18 cellular contexts compared by ENCODE assay signal in the genomic region with DNA sequence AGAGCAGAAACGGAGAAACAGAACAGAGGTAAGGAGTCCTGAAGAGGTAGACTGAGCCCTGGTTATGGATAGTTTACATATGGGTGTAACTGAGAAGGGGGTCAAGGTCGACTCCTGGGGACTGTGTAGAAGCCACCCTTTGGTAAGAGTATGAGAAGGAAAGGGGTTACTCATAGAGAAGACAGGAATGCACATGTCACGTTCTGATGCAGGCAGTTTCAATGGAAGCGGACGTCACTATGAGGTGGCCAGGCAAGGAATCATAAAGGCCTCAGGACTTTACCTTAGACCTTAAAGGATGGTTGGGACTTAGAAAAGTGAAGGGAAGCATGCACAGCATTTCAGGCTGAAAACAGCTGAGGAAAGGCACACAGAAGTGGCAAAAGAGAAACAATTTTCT. TPM values are rescaled to one million over a fixed set of nuclear protein-coding genes. Genes with fewer than 3 reads are reported as not detected.
DNase-seq lines count a peak whose midpoint lies in the region; ATAC-seq and TF ChIP-seq lines count a peak whose summit lies in the region.
"Had no signal": no experiment of that assay in that cellular context is flagged by ENCODE, and none has a peak within 500 bp of the region (broad histone marks: within the 10 kb centered on the region; RNA-seq: fewer than 3 reads in every experiment).

No MANE protein-coding gene starts in this region.

- BruUV-seq in MCF 10A (replicated peaks; lab: Mats Ljungman, UMichigan) = no TSS peak

- CTCF ChIA-PET in MCF 10A (lab: Yijun Ruan, JAX) = no interaction called here
- CTCF ChIA-PET in CD8-positive, alpha-beta T cell (lab: Charles Lee) = no interaction called here

- H3K9me3 ChIP-seq in breast epithelium (peaks cover 0 to 4% of the 10 kb centered on the region in 2 donors), thoracic aorta (no peaks in the 10 kb centered on the region)
- no peaks in the 10 kb centered on the region for H3K9me3 ChIP-seq in CD8-positive, alpha-beta T cell (ENCODE audit: low read length)
- H3K9me3 ChIP-seq: A549 had no signal

- H3K36me3 Mint-ChIP-seq in MCF 10A (ENCODE audit: insufficient read depth, unreplicated experiment) = no peaks in the 10 kb centered on the region
- no peaks in the 10 kb centered on the region for H3K36me3 Mint-ChIP-seq in CD8-positive, alpha-beta T cell

- H3K4me3 Mint-ChIP-seq in MCF 10A (ENCODE audit: unreplicated experiment) = no peak overlapping the region
- no peak overlapping the region for H3K4me3 Mint-ChIP-seq in CD8-positive, alpha-beta T cell
- H3K4me3 Mint-ChIP-seq: CD4-positive, alpha-beta T cell; H9 had no signal

- TF ChIP-seq CTCF in MCF 10A (IDR thresholded peaks at IDR 0.05; ENCODE audit: unreplicated experiment) (no peak), breast epithelium (IDR thresholded peaks at IDR 0.05) (no peak), foreskin keratinocyte (conservative IDR thresholded peaks at IDR 0.05) (no peak), thoracic aorta (IDR thresholded peaks at IDR 0.05) (no peak)
- no peak for TF ChIP-seq CTCF in CD8-positive, alpha-beta T cell (IDR thresholded peaks at IDR 0.05)

- H3K27me3 Mint-ChIP-seq in MCF 10A (ENCODE audit: insufficient read depth, unreplicated experiment) = no peaks in the 10 kb centered on the region
- H3K27me3 Mint-ChIP-seq in CD8-positive, alpha-beta T cell (ENCODE audit: low read depth) = peaks cover 3% of the 10 kb centered on the region

- no peak for TF ChIP-seq POLR2A in breast epithelium (IDR thresholded peaks at IDR 0.05)

- H3K4me3 ChIP-seq in breast epithelium (no peak overlapping the region), thoracic aorta (no peak overlapping the region)
- H3K4me3 ChIP-seq in CD8-positive, alpha-beta T cell (ENCODE audit: low read depth, low read length) = no peak overlapping the region
- H3K4me3 ChIP-seq: A549 had no signal

- ATAC-seq in foreskin keratinocyte (peak; percentile 10), thoracic aorta (ENCODE audit: insufficient number of reproducible peaks, low FRiP score, low read depth) (no peak), esophagus mucosa (no peak), GM18519 (IDR thresholded peaks at IDR 0.05; ENCODE audit: low FRiP score, unreplicated experiment) (no peak)
- no peak for ATAC-seq in CD8-positive, alpha-beta T cell
- ATAC-seq: A549 had no signal

- H3K4me1 ChIP-seq in breast epithelium (no peaks in the 10 kb centered on the region), foreskin keratinocyte (no peaks in the 10 kb centered on the region), thoracic aorta (ENCODE audit: control insufficient read depth in 1 of 2, low read depth in 2 of 2) (peaks cover 16 to 49% of the 10 kb centered on the region in 2 donors)
- no peaks in the 10 kb centered on the region for H3K4me1 ChIP-seq in CD8-positive, alpha-beta T cell (ENCODE audit: insufficient read depth, low read length)

- intact Hi-C loops in MCF 10A (cut with micrococcal nuclease) = no loop called here
- intact Hi-C loops in breast epithelium (cut with DNase I; ENCODE audit: low total_unique reads) = no loop called here
- intact Hi-C loops in CD8-positive, alpha-beta T cell (cut with DNase I, micrococcal nuclease) = no loop called here

- peak overlapping the region; percentile 32 for H3K27ac Mint-ChIP-seq in MCF 10A (ENCODE audit: low read depth, unreplicated experiment)
- no peak overlapping the region for H3K27ac Mint-ChIP-seq in CD8-positive, alpha-beta T cell
- H3K27ac Mint-ChIP-seq: CD4-positive, alpha-beta T cell had no signal

- DNase-seq in MCF 10A (ENCODE audit: unreplicated experiment) = no peak
- DNase-seq in breast epithelium (ENCODE audit: low spot score in 2 of 2) = no peak
- no peak for DNase-seq in foreskin keratinocyte
- DNase-seq in thoracic aorta (ENCODE audit: low spot score) = no peak
- no peak for DNase-seq in CD8-positive, alpha-beta T cell
- DNase-seq: AML-193; CD4-positive, alpha-beta T cell; DMS153; DMS79; GDM1; GOT3; H9; IMR-90 had no signal

- peaks cover 16% of the 10 kb centered on the region for H3K4me1 Mint-ChIP-seq in MCF 10A (ENCODE audit: insufficient read depth, unreplicated experiment)
- no peaks in the 10 kb centered on the region for H3K4me1 Mint-ChIP-seq in CD8-positive, alpha-beta T cell (ENCODE audit: low read depth)

- POLR2A ChIA-PET in MCF 10A (lab: Yijun Ruan, JAX) = interaction anchor here (2.1 kb wide), 1 partner anchor 13 kb away, joined by 5 read pairs; no protein-coding TSS in a partner anchor
- POLR2A ChIA-PET in CD8-positive, alpha-beta T cell (lab: Charles Lee) = no interaction called here

- H3K9me3 Mint-ChIP-seq in MCF 10A (ENCODE audit: unreplicated experiment) = no peaks in the 10 kb centered on the region
- H3K9me3 Mint-ChIP-seq in CD8-positive, alpha-beta T cell = no peaks in the 10 kb centered on the region
- H3K9me3 Mint-ChIP-seq: CD4-positive, alpha-beta T cell; H9 had no signal

- H3K27me3 ChIP-seq in breast epithelium = no peaks in the 10 kb centered on the region
- no peaks in the 10 kb centered on the region for H3K27me3 ChIP-seq in foreskin keratinocyte
- no peaks in the 10 kb centered on the region for H3K27me3 ChIP-seq in thoracic aorta (replicated peaks; ENCODE audit: insufficient read depth)
- no peaks in the 10 kb centered on the region for H3K27me3 ChIP-seq in CD8-positive, alpha-beta T cell (ENCODE audit: insufficient read depth, low read length)

- H3K27ac ChIP-seq in breast epithelium (no peak overlapping the region), foreskin keratinocyte (no peak overlapping the region), thoracic aorta (peak overlapping the region; percentile 74 to 75)
- no peak overlapping the region for H3K27ac ChIP-seq in CD8-positive, alpha-beta T cell (ENCODE audit: low read depth, low read length)
- H3K27ac ChIP-seq: 22Rv1, A549, C4-2B had no signal

- H3K36me3 ChIP-seq in breast epithelium (no peaks in the 10 kb centered on the region), thoracic aorta (no peaks in the 10 kb centered on the region)
- H3K36me3 ChIP-seq in CD8-positive, alpha-beta T cell (ENCODE audit: insufficient read depth, low read length) = no peaks in the 10 kb centered on the region

RNA-seq across cellular contexts. Expression of gene RGS17, which starts 25.1 kb away (rescaled TPM):
- total RNA-seq in MCF 10A (2022) (2.5 and 3.7 TPM in 2 replicates), breast epithelium (1 to 10 TPM in 1 of 3 donors, under 1 TPM in 2; 0.29 to 1.8 (median 0.66) TPM), foreskin keratinocyte (0.24 and 0.32 TPM in 2 replicates), thoracic aorta (1 to 10 TPM; 3.4 to 3.7 TPM), esophagus mucosa (1.6 TPM)
- polyA plus RNA-seq in foreskin keratinocyte = 0.06 and 0.13 TPM in 2 replicates
- not detected for total RNA-seq in CD8-positive, alpha-beta T cell
- total RNA-seq: CD4-positive, alpha-beta T cell had no signal

Comparison
In these comparisons a context has a peak if more than half of its experiments do, and no peak if none do; other contexts are left out.
1. H3K27ac ChIP-seq: peak in thoracic aorta (2 of 2); none in breast epithelium (0 of 2), foreskin keratinocyte (single experiment) and CD8-positive, alpha-beta T cell (single experiment).